In genomic region chr19:11970174-11970573, GRCh38 we compare ENCODE assay signal across 24 cellular contexts.
"Had no signal": no experiment of that assay in that cellular context is flagged by ENCODE, and none has a peak within 500 bp of the region (broad histone marks: within the 10 kb centered on the region; RNA-seq: fewer than 3 reads in every experiment).

No MANE protein-coding gene starts in this region.

- H3K4me3 Mint-ChIP-seq: effector memory CD8-positive, alpha-beta T cell; endodermal cell; mesothelial cell of epicardium; naive thymus-derived CD8-positive, alpha-beta T cell had no signal

- H3K27ac ChIP-seq: coronary artery, epithelial cell of prostate, esophagus squamous epithelium, gastrocnemius medialis, lower lobe of right lung had no signal

- H3K27ac Mint-ChIP-seq: effector memory CD8-positive, alpha-beta T cell; endodermal cell; mesothelial cell of epicardium; naive B cell had no signal

- H3K27me3 Mint-ChIP-seq: effector memory CD8-positive, alpha-beta T cell; naive B cell; naive thymus-derived CD8-positive, alpha-beta T cell had no signal

- ATAC-seq: effector memory CD8-positive, alpha-beta T cell; esophagus mucosa; gastrocnemius medialis; heart right ventricle; left cardiac atrium; left ventricle myocardium superior; lower lobe of right lung; mucosa of descending colon; naive thymus-derived CD8-positive, alpha-beta T cell had no signal

- H3K4me3 ChIP-seq: coronary artery, esophagus squamous epithelium, gastrocnemius medialis, heart right ventricle, left lung, lower lobe of right lung, mucosa of descending colon had no signal

- DNase-seq: effector CD8-positive, alpha-beta T cell; effector memory CD8-positive, alpha-beta T cell; endodermal cell; erythroblast; esophagus squamous epithelium; foreskin fibroblast; foreskin melanocyte; gastrocnemius medialis; glutamatergic neuron; head of caudate nucleus; heart right ventricle; hippocampal formation; left cardiac atrium; left lung; left ventricle myocardium superior; lower lobe of right lung; mesenchymal stem cell; mucosa of descending colon; naive B cell; naive thymus-derived CD8-positive, alpha-beta T cell had no signal

- H3K9me3 Mint-ChIP-seq: effector memory CD8-positive, alpha-beta T cell had no signal

- H3K36me3 ChIP-seq: gastrocnemius medialis, left lung, lower lobe of right lung had no signal

- H3K9me3 ChIP-seq: gastrocnemius medialis had no signal

- H3K27me3 ChIP-seq: esophagus squamous epithelium, gastrocnemius medialis, heart right ventricle, left lung had no signal
